24 cellular contexts compared by ENCODE assay signal in the genomic region with DNA sequence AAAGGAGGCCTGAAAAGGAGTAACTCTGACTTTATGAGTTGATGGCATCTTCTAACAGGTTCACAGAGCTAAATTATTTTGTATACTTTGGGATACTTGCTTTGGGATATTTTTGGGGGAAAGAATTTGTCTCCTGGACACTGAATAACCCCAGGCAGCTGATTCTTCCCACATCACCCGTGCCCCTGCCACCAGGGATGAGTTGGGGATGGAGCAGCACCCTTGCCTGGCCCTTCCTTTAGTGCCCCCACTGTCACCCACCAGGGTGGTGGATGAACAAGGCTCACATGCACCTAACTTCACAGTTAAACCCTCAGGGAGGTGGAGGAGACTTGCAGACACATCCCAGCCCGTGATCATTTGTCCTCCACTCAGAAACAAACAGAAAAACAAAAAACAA. TPM values are rescaled to one million over a fixed set of nuclear protein-coding genes. Genes with fewer than 3 reads are reported as not detected.
DNase-seq lines count a peak whose midpoint lies in the region; ATAC-seq and TF ChIP-seq lines count a peak whose summit lies in the region.
"Had no signal": no experiment of that assay in that cellular context is flagged by ENCODE, and none has a peak within 500 bp of the region (broad histone marks: within the 10 kb centered on the region; RNA-seq: fewer than 3 reads in every experiment).

No MANE protein-coding gene starts in this region.

- H3K27ac ChIP-seq in heart left ventricle (no peak overlapping the region), spleen (no peak overlapping the region), tibial artery (no peak overlapping the region)
- H3K27ac ChIP-seq: A549; BLaER1 treated with 17β-estradiol and CSF1 and Interleukin-3, amounts not matched to agents 10 nM and 100 nM had no signal

- H3K4me3 ChIP-seq in heart left ventricle: no peak overlapping the region
- no peak overlapping the region for H3K4me3 ChIP-seq in spleen
- H3K4me3 ChIP-seq in tibial artery: no peak overlapping the region
- H3K4me3 ChIP-seq: A549; BLaER1 treated with 17β-estradiol and CSF1 and Interleukin-3, amounts not matched to agents 10 nM and 100 nM; GM12878; GM23338 had no signal

- ATAC-seq in left cardiac atrium (no peak), heart left ventricle (no peak), HG02973 (IDR thresholded peaks at IDR 0.05; ENCODE audit: unreplicated experiment) (no peak)
- ATAC-seq: A549, GM12878, GM23338, HCT116 had no signal

- TF ChIP-seq POLR2A in heart left ventricle (IDR thresholded peaks at IDR 0.05): no peak
- no peak for TF ChIP-seq POLR2A in spleen (IDR thresholded peaks at IDR 0.05)

- no peak overlapping the region for H3K4me3 Mint-ChIP-seq in chondrocyte (ENCODE audit: unreplicated experiment)
- peak overlapping the region; percentile 72 for H3K4me3 Mint-ChIP-seq in neural crest cell
- H3K4me3 Mint-ChIP-seq: CD4-positive, alpha-beta T cell; H9 had no signal

- H3K9me3 ChIP-seq in heart left ventricle: no peaks in the 10 kb centered on the region
- H3K9me3 ChIP-seq in spleen: no peaks in the 10 kb centered on the region
- H3K9me3 ChIP-seq in tibial artery: no peaks in the 10 kb centered on the region
- H3K9me3 ChIP-seq: BE2C; BLaER1 treated with 17β-estradiol and CSF1 and Interleukin-3, amounts not matched to agents 10 nM and 100 nM had no signal

- 60 to 81% (median 68%) methylated on average over 2 of the region's 2 CpGs for WGBS in heart left ventricle, 4 donors
- 55 to 76% (median 68%) methylated on average over 2 of the region's 2 CpGs for WGBS in spleen, 5 donors

- DNase-seq in left cardiac atrium: peak; percentile 3
- DNase-seq in heart left ventricle: no peak
- peak; percentile 29 for DNase-seq in chondrocyte (ENCODE audit: low spot score)
- DNase-seq in neural crest cell (ENCODE audit: low read depth, low spot score): no peak
- DNase-seq in spleen: peak; percentile 38
- DNase-seq in RKO (ENCODE audit: low spot score): no peak
- DNase-seq in tibial artery: no peak
- DNase-seq: 8988T; ACHN; AML-193; BE2C; CD4-positive, alpha-beta T cell; DMS 273 treated with DMSO at 0.1 percent for 48 hours; DMS79; GDM1; H9 had no signal

- peaks cover 0 to 35% (median 14%) of the 10 kb centered on the region in 12 donors for H3K4me1 ChIP-seq in heart left ventricle
- H3K4me1 ChIP-seq in spleen: peaks cover 8 to 44% (median 30%) of the 10 kb centered on the region in 6 donors
- H3K4me1 ChIP-seq in tibial artery: peaks cover 0 to 29% (median 17%) of the 10 kb centered on the region in 4 donors
- H3K4me1 ChIP-seq: BE2C had no signal

- H3K9me3 Mint-ChIP-seq in chondrocyte (ENCODE audit: low read depth) (no peaks in the 10 kb centered on the region), neural crest cell (no peaks in the 10 kb centered on the region)
- H3K9me3 Mint-ChIP-seq: CD4-positive, alpha-beta T cell; H9 had no signal

- H3K4me1 Mint-ChIP-seq in chondrocyte (ENCODE audit: low read depth) (peaks cover 16% of the 10 kb centered on the region), neural crest cell (peaks cover 10% of the 10 kb centered on the region)

- H3K27ac Mint-ChIP-seq in chondrocyte (ENCODE audit: unreplicated experiment) (no peak overlapping the region), neural crest cell (ENCODE audit: unreplicated experiment) (no peak overlapping the region)
- H3K27ac Mint-ChIP-seq: CD14-positive monocyte; CD4-positive, alpha-beta T cell; CD8-positive, alpha-beta memory T cell; GM23338; H9 had no signal

- no peak for TF ChIP-seq CTCF in heart left ventricle (IDR thresholded peaks at IDR 0.05)
- no peak for TF ChIP-seq CTCF in chondrocyte (IDR thresholded peaks at IDR 0.05)
- TF ChIP-seq CTCF in neural crest cell (conservative IDR thresholded peaks at IDR 0.05): no peak
- no peak for TF ChIP-seq CTCF in spleen (IDR thresholded peaks at IDR 0.05 in 8 of 11, conservative IDR thresholded peaks at IDR 0.05 in 3 of 11)
- TF ChIP-seq CTCF in tibial artery (IDR thresholded peaks at IDR 0.05): no peak

- H3K36me3 Mint-ChIP-seq in chondrocyte (ENCODE audit: low read depth) (no peaks in the 10 kb centered on the region), neural crest cell (ENCODE audit: low read depth) (no peaks in the 10 kb centered on the region)
- H3K36me3 Mint-ChIP-seq: CD8-positive, alpha-beta memory T cell had no signal

- intact Hi-C loops in left cardiac atrium (cut with DNase I): no loop called here
- intact Hi-C loops in heart left ventricle (cut with DNase I): loop anchor here in 7 of 10 donors (5.0 to 10.0 kb wide), 4 partner anchors 73 to 183 kb away; no protein-coding TSS in a partner anchor
- intact Hi-C loops in spleen (cut with DNase I; ENCODE audit: low total_unique reads): no loop called here
- intact Hi-C loops in tibial artery (cut with DNase I; ENCODE audit: low total_unique reads): loop anchor here (10.0 kb wide), 1 partner anchor 147 kb away; no protein-coding TSS in a partner anchor

- peaks cover 12 to 37% (median 30%) of the 10 kb centered on the region in 9 donors for H3K27me3 ChIP-seq in heart left ventricle
- peaks cover 0 to 96% (median 38%) of the 10 kb centered on the region in 7 donors for H3K27me3 ChIP-seq in spleen (replicated peaks in 1 of 7)
- no peaks in the 10 kb centered on the region for H3K27me3 ChIP-seq in tibial artery

- H3K36me3 ChIP-seq in heart left ventricle (no peaks in the 10 kb centered on the region), spleen (no peaks in the 10 kb centered on the region), tibial artery (no peaks in the 10 kb centered on the region)
- H3K36me3 ChIP-seq: BE2C; BLaER1 treated with 17β-estradiol and CSF1 and Interleukin-3, amounts not matched to agents 10 nM and 100 nM had no signal

- H3K27me3 Mint-ChIP-seq in chondrocyte (ENCODE audit: low read depth) (peaks cover 31% of the 10 kb centered on the region), neural crest cell (ENCODE audit: low read depth) (peaks cover 64% of the 10 kb centered on the region)

RNA-seq across cellular contexts. Expression of gene ADAMTS2, which starts 2.3 kb away (rescaled TPM):
- total RNA-seq in left cardiac atrium: 10 to 100 TPM; 15.0 to 22.7 TPM
- total RNA-seq in heart left ventricle: 10 to 100 TPM in 2 of 9 donors, 1 to 10 TPM in 7; 1.1 to 23.0 (median 5.5) TPM
- 1 to 10 TPM; 1.8 to 6.8 TPM for polyA plus RNA-seq in heart left ventricle
- total RNA-seq in chondrocyte: 17.9 to 93.2 TPM (median 91.2 TPM) in 3 replicates
- 1.5 and 1.7 TPM in 2 replicates for total RNA-seq in neural crest cell
- 100 to 1,000 TPM in 1 of 7 donors, 10 to 100 TPM in 6; 44.0 to 101 (median 64.5) TPM for total RNA-seq in spleen
- polyA plus RNA-seq in spleen: 10 to 100 TPM in 1 of 3 donors, 1 to 10 TPM in 2; 4.0 to 16.8 (median 4.4) TPM
- total RNA-seq: CD4-positive, alpha-beta T cell; CD8-positive, alpha-beta memory T cell had no signal
- polyA plus RNA-seq: A549; CD8-positive, alpha-beta memory T cell had no signal

Comparison
In these comparisons a context has a peak if more than half of its experiments do, and no peak if none do; other contexts are left out.
1. DNase-seq: peak in left cardiac atrium (single experiment), chondrocyte (single experiment) and spleen (single experiment); none in heart left ventricle (0 of 5), neural crest cell (single experiment), RKO (single experiment) and tibial artery (0 of 2).
2. intact Hi-C loops: an anchor here in heart left ventricle (5.0 to 10.0 kb wide) and tibial artery (10.0 kb wide); none called in left cardiac atrium and spleen.